In the genomic region with DNA sequence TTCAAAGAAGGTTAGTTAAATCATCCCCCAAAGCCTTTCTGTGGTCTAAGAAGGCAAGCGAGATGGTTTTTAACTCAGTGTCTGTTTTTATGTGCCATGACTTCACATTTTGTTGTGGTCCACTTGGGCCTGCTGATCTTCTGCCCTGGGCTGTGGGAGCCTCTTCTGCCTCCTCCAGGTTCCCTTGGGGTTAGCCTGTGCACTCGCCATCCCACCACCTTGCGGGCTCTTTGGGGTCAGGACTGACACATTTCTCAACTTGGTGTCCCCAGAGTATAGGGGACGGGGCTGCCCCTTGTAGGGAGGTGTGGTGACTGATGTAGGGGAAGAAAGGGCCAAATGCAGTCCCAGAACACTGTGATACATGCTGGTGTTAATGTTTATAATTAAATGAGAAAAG, we compare ENCODE assay signal across 8 cellular contexts.
DNase-seq lines count a peak whose midpoint lies in the region; ATAC-seq, FAIRE-seq and TF ChIP-seq lines count a peak whose summit lies in the region.

No MANE protein-coding gene starts in this region.

- no peak overlapping the region for H3K4me3 ChIP-seq in CD4-positive, alpha-beta memory T cell (ENCODE audit: low read length in 2 of 2)
- H3K4me3 ChIP-seq in aorta (ENCODE audit: low read length in 2 of 2) = no peak overlapping the region
- H3K4me3 ChIP-seq in kidney (ENCODE audit: low read length in 2 of 2) = no peak overlapping the region

- POLR2A ChIA-PET in CD4-positive, alpha-beta memory T cell (lab: Charles Lee; ENCODE audit: partially characterized antibody) = no interaction called here

- no peak for DNase-seq in CD4-positive, alpha-beta memory T cell
- peak; percentile 75 for DNase-seq in GM19238 (ENCODE audit: insufficient read length, low spot score)
- no peak for DNase-seq in hippocampal formation (lab: John Stamatoyannopoulos, UW)
- no peak for DNase-seq in aorta
- DNase-seq in kidney = no peak

- peak overlapping the region in 4 of 7 donors; percentile 22 to 85 (median 80) for H3K27ac Mint-ChIP-seq in CD4-positive, alpha-beta memory T cell
- H3K27ac Mint-ChIP-seq in activated T-helper 17 cell treated with anti-CD3 and anti-CD28 coated beads, Interleukin-2, amount 50 U/mL, for 72 hours = peak overlapping the region; percentile 76

- intact Hi-C loops in CD4-positive, alpha-beta memory T cell (cut with micrococcal nuclease) = no loop called here
- intact Hi-C loops in aorta (cut with DNase I) (no loop called here), kidney (cut with DNase I) (no loop called here)

- H3K4me1 ChIP-seq in CD4-positive, alpha-beta memory T cell (ENCODE audit: insufficient read depth, low read length) = peaks cover 14% of the 10 kb centered on the region
- H3K4me1 ChIP-seq in aorta (ENCODE audit: control insufficient read depth in 1 of 2, insufficient read depth in 2 of 2, low read length in 2 of 2) (no peaks in the 10 kb centered on the region), kidney (ENCODE audit: control insufficient read depth in 1 of 2, insufficient read depth in 1 of 2, low read depth in 1 of 2, low read length in 2 of 2) (peaks cover 2 to 5% of the 10 kb centered on the region in 2 donors)

- no peaks in the 10 kb centered on the region for H3K9me3 ChIP-seq in CD4-positive, alpha-beta memory T cell (ENCODE audit: control insufficient read depth in 1 of 2, low read length in 2 of 2)
- H3K9me3 ChIP-seq in aorta (ENCODE audit: control insufficient read depth, low read length) (no peaks in the 10 kb centered on the region), kidney (ENCODE audit: control insufficient read depth in 1 of 2, low read length in 2 of 2) (no peaks in the 10 kb centered on the region)

- peaks cover 4% of the 10 kb centered on the region for H3K36me3 ChIP-seq in CD4-positive, alpha-beta memory T cell (ENCODE audit: insufficient read depth, low read length)
- H3K36me3 ChIP-seq in aorta (ENCODE audit: control insufficient read depth in 1 of 2, insufficient read depth in 2 of 2, low read length in 1 of 2) (peaks cover 0 to 2% of the 10 kb centered on the region in 2 donors), kidney (ENCODE audit: control insufficient read depth in 1 of 2, insufficient read depth in 2 of 2, low read length in 2 of 2) (peaks cover 0 to under 1% of the 10 kb centered on the region in 2 donors)

- no peaks in the 10 kb centered on the region for H3K27me3 ChIP-seq in CD4-positive, alpha-beta memory T cell (ENCODE audit: insufficient read depth, low read length)
- no peaks in the 10 kb centered on the region for H3K27me3 ChIP-seq in aorta (ENCODE audit: control insufficient read depth in 1 of 2, insufficient read depth in 2 of 2, low read length in 1 of 2)

- no peaks in the 10 kb centered on the region for H3K9me3 Mint-ChIP-seq in CD4-positive, alpha-beta memory T cell
- no peaks in the 10 kb centered on the region for H3K9me3 Mint-ChIP-seq in activated T-helper 17 cell treated with anti-CD3 and anti-CD28 coated beads, Interleukin-2, amount 50 U/mL, for 72 hours

- FAIRE-seq in kidney (lab: Jason Lieb, UNC) = no peak

- peaks cover 9 to 16% of the 10 kb centered on the region in 2 donors for H3K36me3 Mint-ChIP-seq in CD4-positive, alpha-beta memory T cell
- peaks cover 62% of the 10 kb centered on the region for H3K36me3 Mint-ChIP-seq in activated T-helper 17 cell treated with anti-CD3 and anti-CD28 coated beads, Interleukin-2, amount 50 U/mL, for 72 hours (ENCODE audit: low read depth)

- ATAC-seq in HG02973 (IDR thresholded peaks at IDR 0.05; ENCODE audit: unreplicated experiment) (peak; percentile 76), HG03135 (IDR thresholded peaks at IDR 0.05; ENCODE audit: unreplicated experiment) (no peak), aorta (ENCODE audit: low FRiP score) (no peak)
- ATAC-seq in activated T-helper 17 cell treated with anti-CD3 and anti-CD28 coated beads, Interleukin-2, amount 50 U/mL, for 72 hours (replicated peaks) = peak; percentile 97

- H3K4me3 Mint-ChIP-seq in CD4-positive, alpha-beta memory T cell = no peak overlapping the region
- H3K4me3 Mint-ChIP-seq in activated T-helper 17 cell treated with anti-CD3 and anti-CD28 coated beads, Interleukin-2, amount 50 U/mL, for 72 hours = peak overlapping the region; percentile 34

- 95 to 96% methylated on average over 4 of the region's 4 CpGs for WGBS in aorta, 2 donors

- no peak for TF ChIP-seq CTCF in kidney (IDR thresholded peaks at IDR 0.05; ENCODE audit: borderline replicate concordance, extremely low read depth, insufficient read depth)

- H3K27ac ChIP-seq in CD4-positive, alpha-beta memory T cell (ENCODE audit: low read depth, low read length) = no peak overlapping the region
- H3K27ac ChIP-seq in aorta (ENCODE audit: low read depth in 1 of 2, low read length in 2 of 2) = no peak overlapping the region
- no peak overlapping the region for H3K27ac ChIP-seq in kidney (ENCODE audit: low read depth in 2 of 2, low read length in 2 of 2)

- CTCF ChIA-PET in CD4-positive, alpha-beta memory T cell (lab: Charles Lee; ENCODE audit: partially characterized antibody) = no interaction called here

- peaks cover 25 to 49% (median 38%) of the 10 kb centered on the region in 4 donors for H3K4me1 Mint-ChIP-seq in CD4-positive, alpha-beta memory T cell
- H3K4me1 Mint-ChIP-seq in activated T-helper 17 cell treated with anti-CD3 and anti-CD28 coated beads, Interleukin-2, amount 50 U/mL, for 72 hours = peaks cover 30% of the 10 kb centered on the region

- no peaks in the 10 kb centered on the region for H3K27me3 Mint-ChIP-seq in CD4-positive, alpha-beta memory T cell
- no peaks in the 10 kb centered on the region for H3K27me3 Mint-ChIP-seq in activated T-helper 17 cell treated with anti-CD3 and anti-CD28 coated beads, Interleukin-2, amount 50 U/mL, for 72 hours

- no peak overlapping the region for H3K9ac ChIP-seq in kidney (ENCODE audit: low read length in 2 of 2)

Comparison
In these comparisons a context has a peak if more than half of its experiments do, and no peak if none do; other contexts are left out.
1. ATAC-seq: peak in HG02973 (single experiment) and activated T-helper 17 cell treated with anti-CD3 and anti-CD28 coated beads, Interleukin-2, amount 50 U/mL, for 72 hours (single experiment); none in HG03135 (single experiment) and aorta (single experiment).